In genomic region chr4:10619220-10619619, GRCh38 we compare ENCODE assay signal across 11 cellular contexts.
DNase-seq lines count a peak whose midpoint lies in the region; ATAC-seq lines count a peak whose summit lies in the region.
"Had no signal": no experiment of that assay in that cellular context is flagged by ENCODE, and none has a peak within 500 bp of the region (broad histone marks: within the 10 kb centered on the region; RNA-seq: fewer than 3 reads in every experiment).

No MANE protein-coding gene starts in this region.

- H3K4me3 Mint-ChIP-seq in stimulated activated naive CD8-positive, alpha-beta T cell treated with anti-CD3 and anti-CD28 coated beads, Interleukin-15, amount 100 ng/mL, for 72 hours = no peak overlapping the region
- no peak overlapping the region for H3K4me3 Mint-ChIP-seq in naive thymus-derived CD8-positive, alpha-beta T cell

- H3K9ac ChIP-seq in adipocyte (ENCODE audit: low read length) = no peak overlapping the region
- H3K9ac ChIP-seq: BLaER1 had no signal

- ATAC-seq in stimulated activated naive CD8-positive, alpha-beta T cell treated with anti-CD3 and anti-CD28 coated beads, Interleukin-15, amount 100 ng/mL, for 72 hours = no peak
- ATAC-seq in naive thymus-derived CD8-positive, alpha-beta T cell = no peak
- no peak for ATAC-seq in GM18873 (IDR thresholded peaks at IDR 0.05; ENCODE audit: low FRiP score, unreplicated experiment)

- no peaks in the 10 kb centered on the region for H3K36me3 ChIP-seq in adipocyte (ENCODE audit: control insufficient read depth, insufficient read depth, low read length, severe bottlenecking)
- H3K36me3 ChIP-seq: BLaER1 had no signal

- no peaks in the 10 kb centered on the region for H3K4me1 ChIP-seq in adipocyte (ENCODE audit: control insufficient read depth, insufficient read depth, low read length)
- H3K4me1 ChIP-seq: BLaER1 had no signal

- no peaks in the 10 kb centered on the region for H3K36me3 Mint-ChIP-seq in naive thymus-derived CD8-positive, alpha-beta T cell

- H3K9me3 ChIP-seq in adipocyte (ENCODE audit: control insufficient read depth, low read length) = no peaks in the 10 kb centered on the region
- H3K9me3 ChIP-seq: BLaER1 had no signal

- POLR2A ChIA-PET in naive thymus-derived CD8-positive, alpha-beta T cell (lab: Charles Lee) = no interaction called here

- H3K4me1 Mint-ChIP-seq in stimulated activated naive CD8-positive, alpha-beta T cell treated with anti-CD3 and anti-CD28 coated beads, Interleukin-15, amount 100 ng/mL, for 72 hours = no peaks in the 10 kb centered on the region
- peaks cover 0 to 4% (median 3%) of the 10 kb centered on the region in 4 donors for H3K4me1 Mint-ChIP-seq in naive thymus-derived CD8-positive, alpha-beta T cell

- H3K27me3 ChIP-seq in adipocyte (replicated peaks; ENCODE audit: control insufficient read depth, insufficient read depth, low read length) = peaks cover 4% of the 10 kb centered on the region
- H3K27me3 ChIP-seq: BLaER1 had no signal

- H3K4me3 ChIP-seq in adipocyte (ENCODE audit: low read length) = no peak overlapping the region
- H3K4me3 ChIP-seq: BLaER1, SK-N-MC had no signal

- peaks cover 5% of the 10 kb centered on the region for H3K27me3 Mint-ChIP-seq in stimulated activated naive CD8-positive, alpha-beta T cell treated with anti-CD3 and anti-CD28 coated beads, Interleukin-15, amount 100 ng/mL, for 72 hours
- peaks cover 0 to 3% (median 0%) of the 10 kb centered on the region in 5 donors for H3K27me3 Mint-ChIP-seq in naive thymus-derived CD8-positive, alpha-beta T cell

- H3K27ac Mint-ChIP-seq in stimulated activated naive CD8-positive, alpha-beta T cell treated with anti-CD3 and anti-CD28 coated beads, Interleukin-15, amount 100 ng/mL, for 72 hours = no peak overlapping the region
- H3K27ac Mint-ChIP-seq in naive thymus-derived CD8-positive, alpha-beta T cell = peak overlapping the region in 1 of 10 donors; percentile 3

- DNase-seq in ELR (ENCODE audit: low read depth) (peak; percentile 19), NCI-H2107 (lab: John Stamatoyannopoulos, UW) (peak; percentile 66), adipocyte (ENCODE audit: low read depth) (peak; percentile 21), lung microvascular endothelial cell (ENCODE audit: low read depth in 2 of 2) (peak; percentile 52 to 72)
- no peak for DNase-seq in stimulated activated naive CD8-positive, alpha-beta T cell treated with anti-CD3 and anti-CD28 coated beads, Interleukin-15, amount 100 ng/mL, for 72 hours
- no peak for DNase-seq in naive thymus-derived CD8-positive, alpha-beta T cell
- DNase-seq in activated effector memory CD4-positive, alpha-beta T cell treated with anti-CD3 and anti-CD28 coated beads, Interleukin-2, amount 50 U/mL, for 16 hours = no peak
- DNase-seq: occipital lobe had no signal

- no peaks in the 10 kb centered on the region for H3K9me3 Mint-ChIP-seq in stimulated activated naive CD8-positive, alpha-beta T cell treated with anti-CD3 and anti-CD28 coated beads, Interleukin-15, amount 100 ng/mL, for 72 hours
- no peaks in the 10 kb centered on the region for H3K9me3 Mint-ChIP-seq in naive thymus-derived CD8-positive, alpha-beta T cell

Comparison
In these comparisons a context has a peak if more than half of its experiments do, and no peak if none do; other contexts are left out.
1. DNase-seq: peak in ELR (single experiment), NCI-H2107 (single experiment), adipocyte (single experiment) and lung microvascular endothelial cell (2 of 2); none in stimulated activated naive CD8-positive, alpha-beta T cell treated with anti-CD3 and anti-CD28 coated beads, Interleukin-15, amount 100 ng/mL, for 72 hours (0 of 2), naive thymus-derived CD8-positive, alpha-beta T cell (0 of 10) and activated effector memory CD4-positive, alpha-beta T cell treated with anti-CD3 and anti-CD28 coated beads, Interleukin-2, amount 50 U/mL, for 16 hours (single experiment).